ENCODE assay signal across 11 cellular contexts in the genomic region with DNA sequence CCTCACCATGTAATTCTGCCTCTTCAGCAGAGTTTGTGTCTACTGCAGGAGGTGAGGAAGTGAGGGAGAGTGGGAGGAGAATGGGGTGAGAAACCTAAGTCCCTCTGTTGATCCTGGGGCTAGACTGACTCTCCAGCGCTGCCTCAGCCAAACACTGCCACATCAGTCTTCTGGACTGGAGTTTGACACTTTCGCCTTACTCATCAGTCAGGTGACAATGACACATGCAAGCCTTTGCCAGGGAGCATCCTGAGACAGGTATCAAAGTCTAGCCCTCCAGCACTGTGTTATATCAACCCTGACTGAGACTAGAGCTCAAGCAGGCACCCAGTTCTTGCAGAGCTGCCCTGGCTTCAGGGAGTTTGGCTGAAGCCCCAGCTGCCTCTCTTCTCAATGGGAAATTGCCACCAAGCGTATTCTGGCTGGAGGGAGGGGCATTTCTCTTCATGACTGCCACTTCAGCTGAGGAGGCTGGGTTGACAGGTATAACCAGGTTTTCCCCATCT. TPM values are rescaled to one million over a fixed set of nuclear protein-coding genes. Genes with fewer than 3 reads are reported as not detected.
DNase-seq lines count a peak whose midpoint lies in the region; ATAC-seq, FAIRE-seq and TF ChIP-seq lines count a peak whose summit lies in the region.
"Had no signal": no experiment of that assay in that cellular context is flagged by ENCODE, and none has a peak within 500 bp of the region (broad histone marks: within the 10 kb centered on the region; RNA-seq: fewer than 3 reads in every experiment).

No MANE protein-coding gene starts in this region.

- H3K27me3 Mint-ChIP-seq in type B pancreatic cell = no peaks in the 10 kb centered on the region

- TF ChIP-seq CTCF in right atrium auricular region (IDR thresholded peaks at IDR 0.05) (no peak), type B pancreatic cell (conservative IDR thresholded peaks at IDR 0.05) (no peak), WERI-Rb-1 (IDR thresholded peaks at IDR 0.05; ENCODE audit: low read depth, low read length) (no peak), omental fat pad (IDR thresholded peaks at IDR 0.05) (no peak)

- DNase-seq in Right ventricle myocardium inferior (ENCODE audit: missing footprints) (peak; percentile 23), right atrium auricular region (ENCODE audit: low spot score) (no peak), RCC 7860 (ENCODE audit: low spot score) (peak; percentile 50), glomerular visceral epithelial cell (ENCODE audit: extremely low spot score) (peak; percentile 33), type B pancreatic cell (ENCODE audit: extremely low spot score, unreplicated experiment) (no peak), WERI-Rb-1 (no peak), omental fat pad (ENCODE audit: low spot score) (no peak)
- DNase-seq: CD8-positive, alpha-beta memory T cell; NCI-H1436 treated with DMSO at 0.1 percent for 48 hours had no signal

- H3K4me3 ChIP-seq in right atrium auricular region = no peak overlapping the region
- H3K4me3 ChIP-seq in WERI-Rb-1 (ENCODE audit: low read depth, low read length) = no peak overlapping the region

- H3K27me3 ChIP-seq in right atrium auricular region (no peaks in the 10 kb centered on the region), WERI-Rb-1 (ENCODE audit: insufficient read depth, low read depth, severe bottlenecking) (peaks cover 68% of the 10 kb centered on the region)

- peak; percentile 26 for ATAC-seq in Right ventricle myocardium inferior
- no peak for ATAC-seq in omental fat pad (ENCODE audit: low FRiP score)
- no peak for ATAC-seq in HG03432 (IDR thresholded peaks at IDR 0.05; ENCODE audit: unreplicated experiment)

- intact Hi-C loops in Right ventricle myocardium inferior (cut with DNase I) = no loop called here

- H3K4me3 Mint-ChIP-seq in type B pancreatic cell = peak overlapping the region; percentile 48
- H3K4me3 Mint-ChIP-seq: CD8-positive, alpha-beta memory T cell; nephron had no signal

- H3K4me1 Mint-ChIP-seq in type B pancreatic cell (ENCODE audit: unreplicated experiment) = peaks cover 42% of the 10 kb centered on the region
- H3K4me1 Mint-ChIP-seq: CD8-positive, alpha-beta memory T cell had no signal

- H3K27ac Mint-ChIP-seq in type B pancreatic cell = peak overlapping the region; percentile 89

- H3K36me3 Mint-ChIP-seq in type B pancreatic cell = no peaks in the 10 kb centered on the region
- H3K36me3 Mint-ChIP-seq: CD8-positive, alpha-beta memory T cell had no signal

- FAIRE-seq in RCC 7860 (lab: Jason Lieb, UNC) = peak; percentile 22

- H3K27ac ChIP-seq in right atrium auricular region (no peak overlapping the region), WERI-Rb-1 (no peak overlapping the region)

- peaks cover 0 to 5% of the 10 kb centered on the region in 2 donors for H3K4me1 ChIP-seq in right atrium auricular region

- no peaks in the 10 kb centered on the region for H3K36me3 ChIP-seq in right atrium auricular region
- H3K36me3 ChIP-seq in WERI-Rb-1 = no peaks in the 10 kb centered on the region

- H3K9me3 ChIP-seq in right atrium auricular region = no peaks in the 10 kb centered on the region
- H3K9me3 ChIP-seq in WERI-Rb-1 (ENCODE audit: severe bottlenecking) = no peaks in the 10 kb centered on the region

- no peaks in the 10 kb centered on the region for H3K9me3 Mint-ChIP-seq in type B pancreatic cell
- H3K9me3 Mint-ChIP-seq: CD8-positive, alpha-beta memory T cell; nephron had no signal

RNA-seq across cellular contexts. Expression of a gene that starts 33.3 kb away (rescaled TPM):
- 17.9 TPM for total RNA-seq in Right ventricle myocardium inferior
- total RNA-seq in right atrium auricular region = 10 to 100 TPM; 19.1 to 29.1 TPM
- total RNA-seq in type B pancreatic cell (ENCODE audit: low replicate concordance) = 76.5 and 88.3 TPM in 2 replicates
- total RNA-seq in omental fat pad = 10 to 100 TPM; 39.6 to 61.8 (median 44.5) TPM

RNA-seq across cellular contexts. Expression of a gene that starts 55.8 kb away (rescaled TPM):
- 13.5 TPM for total RNA-seq in Right ventricle myocardium inferior
- total RNA-seq in right atrium auricular region = 10 to 100 TPM; 14.8 to 15.8 TPM
- total RNA-seq in type B pancreatic cell (ENCODE audit: low replicate concordance) = 36.0 and 37.3 TPM in 2 replicates
- total RNA-seq in omental fat pad = 10 to 100 TPM; 12.6 to 20.2 (median 19.5) TPM

Comparison
In these comparisons a context has a peak if more than half of its experiments do, and no peak if none do; other contexts are left out.
1. DNase-seq: peak in Right ventricle myocardium inferior (single experiment), RCC 7860 (single experiment) and glomerular visceral epithelial cell (single experiment); none in right atrium auricular region (single experiment), type B pancreatic cell (single experiment), WERI-Rb-1 (single experiment) and omental fat pad (single experiment).